In genomic region chr1:95021085-95021484, GRCh38 we compare ENCODE assay signal across 15 cellular contexts. TPM values are rescaled to one million over a fixed set of nuclear protein-coding genes. Genes with fewer than 3 reads are reported as not detected.
A peak's percentile ranks its signal among the peaks of the same experiment; 100 is the strongest.
DNase-seq lines count a peak whose midpoint lies in the region; ATAC-seq, FAIRE-seq and TF ChIP-seq lines count a peak whose summit lies in the region.
"Had no signal": no experiment of that assay in that cellular context is flagged by ENCODE, and none has a peak within 500 bp of the region (broad histone marks: within the 10 kb centered on the region; RNA-seq: fewer than 3 reads in every experiment).

No MANE protein-coding gene starts in this region.

- H3K27ac ChIP-seq in A549: 0 out of 6 replicates have a peak overlapping the region, but pooled peaks of 1 of the 2 experiments have one; percentile 43
- peak overlapping the region; percentile 78 to 85 for H3K27ac ChIP-seq in ascending aorta
- H3K27ac ChIP-seq in kidney (ENCODE audit: low read depth in 2 of 2, low read length in 2 of 2): peak overlapping the region; percentile 68 to 84
- H3K27ac ChIP-seq in sigmoid colon: peak overlapping the region; percentile 68 to 75 (median 70)
- H3K27ac ChIP-seq: RWPE1 had no signal

- no peak for TF ChIP-seq POLR2A in A549 (IDR thresholded peaks at IDR 0.05; ENCODE audit: low read length)
- TF ChIP-seq POLR2A in sigmoid colon (IDR thresholded peaks at IDR 0.05): no peak

- FAIRE-seq in A549 (lab: Jason Lieb, UNC) (no peak), kidney (lab: Jason Lieb, UNC) (no peak)

- H3K4me1 ChIP-seq in A549 (peaks cover 38% of the 10 kb centered on the region), ascending aorta (peaks cover 3 to 31% of the 10 kb centered on the region in 2 donors), kidney (ENCODE audit: control insufficient read depth in 1 of 2, insufficient read depth in 1 of 2, low read depth in 1 of 2, low read length in 2 of 2) (peaks cover 17 to 23% of the 10 kb centered on the region in 2 donors), sigmoid colon (peaks cover 0 to 33% (median 18%) of the 10 kb centered on the region in 4 donors), HAP-1 (peaks cover 21% of the 10 kb centered on the region)
- H3K4me1 ChIP-seq: right lobe of liver had no signal

- TF ChIP-seq RAD21 in A549 (conservative IDR thresholded peaks at IDR 0.05 in 1 of 2, IDR thresholded peaks at IDR 0.05 in 1 of 2): no peak

- H3K4me3 ChIP-seq in A549 (no peak overlapping the region), ascending aorta (peak overlapping the region in 1 of 2 donors; percentile 41), kidney (ENCODE audit: low read length in 2 of 2) (peak overlapping the region in 1 of 2 donors; percentile 22), sigmoid colon (no peak overlapping the region), HAP-1 (no peak overlapping the region)
- H3K4me3 ChIP-seq: right lobe of liver had no signal

- 69% methylated on average over 3 of the region's 3 CpGs for WGBS in A549 (ENCODE audit: missing lambda C conversion rate)
- 68 to 79% methylated on average over 3 of the region's 3 CpGs for WGBS in sigmoid colon, 2 donors

- no peak for DNase-seq in A549 (ENCODE audit: low read depth in 1 of 2, low spot score in 1 of 2)
- no peak for DNase-seq in ascending aorta (ENCODE audit: low spot score in 2 of 2)
- DNase-seq in kidney: no peak
- no peak for DNase-seq in sigmoid colon
- DNase-seq in GM20000 (ENCODE audit: low spot score): no peak
- DNase-seq in HAP-1 (ENCODE audit: low spot score in 2 of 2): no peak
- DNase-seq in NCI-H748 treated with DMSO at 0.1 percent for 48 hours (lab: John Stamatoyannopoulos, UW): no peak
- DNase-seq: activated CD8-positive, alpha-beta T cell treated with anti-CD3 and anti-CD28 coated beads for 36 hours; activated gamma-delta T cell; central memory CD4-positive, alpha-beta T cell; NCI-H526; right lobe of liver; T1000 had no signal

- peak overlapping the region in 1 of 2 donors; percentile 24 for H3K9ac ChIP-seq in kidney (ENCODE audit: low read length in 2 of 2)

- H3K27me3 ChIP-seq in ascending aorta: no peaks in the 10 kb centered on the region
- H3K27me3 ChIP-seq in sigmoid colon: no peaks in the 10 kb centered on the region
- H3K27me3 ChIP-seq in HAP-1 (ENCODE audit: low read depth): no peaks in the 10 kb centered on the region
- H3K27me3 ChIP-seq: right lobe of liver had no signal

- H3K9me3 ChIP-seq in A549: no peaks in the 10 kb centered on the region; the same call in 2 of the 3 replicates
- peaks cover 3 to 6% of the 10 kb centered on the region in 2 donors for H3K9me3 ChIP-seq in ascending aorta
- peaks cover 0 to 6% of the 10 kb centered on the region in 2 donors for H3K9me3 ChIP-seq in kidney (ENCODE audit: control insufficient read depth in 1 of 2, low read length in 2 of 2)
- H3K9me3 ChIP-seq in sigmoid colon: no peaks in the 10 kb centered on the region
- H3K9me3 ChIP-seq in HAP-1: peaks cover under 1% of the 10 kb centered on the region; the same call in 1 of the 2 replicates
- H3K9me3 ChIP-seq: right lobe of liver had no signal

- CTCF ChIA-PET in A549 (lab: Yijun Ruan, JAX): interaction anchor here (1.3 kb wide), 1 partner anchor 21 kb away, joined by 5 read pairs; no protein-coding TSS in a partner anchor

- no peak for TF ChIP-seq CTCF in A549 (IDR thresholded peaks at IDR 0.05)
- no peak for TF ChIP-seq CTCF in ascending aorta (IDR thresholded peaks at IDR 0.05)
- no peak for TF ChIP-seq CTCF in kidney (IDR thresholded peaks at IDR 0.05; ENCODE audit: borderline replicate concordance, extremely low read depth, insufficient read depth)
- TF ChIP-seq CTCF in sigmoid colon (IDR thresholded peaks at IDR 0.05): no peak
- TF ChIP-seq CTCF in GM20000 (IDR thresholded peaks at IDR 0.05; ENCODE audit: extremely low read depth, missing control alignments): no peak

- H3K36me3 ChIP-seq in ascending aorta (no peaks in the 10 kb centered on the region), kidney (ENCODE audit: control insufficient read depth in 1 of 2, insufficient read depth in 2 of 2, low read length in 2 of 2) (peaks cover 0 to 3% of the 10 kb centered on the region in 2 donors), sigmoid colon (peaks cover 0 to 6% (median 0%) of the 10 kb centered on the region in 4 donors), HAP-1 (replicated peaks) (peaks cover 5% of the 10 kb centered on the region)

- TF ChIP-seq EP300 in A549 (IDR thresholded peaks at IDR 0.05) (no peak), sigmoid colon (IDR thresholded peaks at IDR 0.05) (no peak)

- POLR2A ChIA-PET in A549 (lab: Yijun Ruan, JAX): no interaction called here

- ATAC-seq in A549 (no peak), HG03280 (IDR thresholded peaks at IDR 0.05; ENCODE audit: unreplicated experiment) (no peak)
- ATAC-seq: activated CD8-positive, alpha-beta T cell treated with anti-CD3 and anti-CD28 coated beads for 36 hours; right lobe of liver had no signal

- in situ Hi-C loops in HAP-1 (cut with MboI; ENCODE audit: low sequenced_read_pairs): no loop called here

- intact Hi-C loops in ascending aorta (cut with DNase I) (loop anchor here (1.0 to 5.0 kb wide), 3 partner anchors 49 to 159 kb away; partner anchors contain the start of gene CNN3), kidney (cut with DNase I) (no loop called here), sigmoid colon (cut with DNase I) (loop anchor here (5.0 kb wide), 1 partner anchor 39 kb away; no protein-coding TSS in a partner anchor)

- 0 out of 3 replicates have a peak overlapping the region, but pooled peaks have one; percentile 3 for H3K4me2 ChIP-seq in A549

TF ChIP-seq in A549, 52 proteins besides CTCF, POLR2A, EP300 and RAD21:
- TF ChIP-seq CHD2 (IDR thresholded peaks at IDR 0.05; ENCODE audit: low read length, partially characterized antibody): no peak
- no peak for TF ChIP-seq KDM5A (IDR thresholded peaks at IDR 0.05)
- TF ChIP-seq CBX2 (IDR thresholded peaks at IDR 0.05; ENCODE audit: borderline replicate concordance, low read depth): no peak
- TF ChIP-seq ZC3H11A (IDR thresholded peaks at IDR 0.05): no peak
- TF ChIP-seq NPAS2 (CRISPR knock-in tag; IDR thresholded peaks at IDR 0.05; ENCODE audit: borderline replicate concordance): no peak
- no peak for TF ChIP-seq MAX (IDR thresholded peaks at IDR 0.05)
- TF ChIP-seq FOSB (CRISPR knock-in tag; IDR thresholded peaks at IDR 0.05): no peak
- no peak for TF ChIP-seq JUN (IDR thresholded peaks at IDR 0.05)
- TF ChIP-seq JUNB (IDR thresholded peaks at IDR 0.05): no peak
- TF ChIP-seq ESRRA (IDR thresholded peaks at IDR 0.05; ENCODE audit: borderline replicate concordance, low read length): no peak

RNA-seq across cellular contexts. Expression of gene ALG14, which starts 51.7 kb away (rescaled TPM):
- 5.0 and 5.3 TPM in 2 replicates for polyA plus RNA-seq in A549 (2011; rRNA removed)
- polyA plus RNA-seq in A549 (2012; cell fraction: cytosol; rRNA removed): 4.5 and 5.1 TPM in 2 replicates
- polyA plus RNA-seq in A549 (2012; cell fraction: nucleus; rRNA removed): 0.78 and 1.2 TPM in 2 replicates
- 5.4 to 7.1 TPM (median 5.7 TPM) in 3 replicates for polyA plus RNA-seq in A549 (2017; fragmentation: RNase III; extraction: RNeasy Plus Mini Kit Qiagen cat#74134 plus additional on column Dnase treatment)
- polyA minus RNA-seq in A549 (2011; rRNA and poly(A)+ RNA removed): 7.3 and 12.6 TPM in 2 replicates
- not detected for total RNA-seq in ascending aorta
- total RNA-seq in kidney: 8.6 TPM
- polyA plus RNA-seq in kidney (ENCODE audit: insufficient read depth, low read depth, low replicate concordance): 11.3 TPM
- 1 to 10 TPM in 2 of 4 donors, under 1 TPM in 2; 0.55 to 1.8 (median 1.1) TPM for total RNA-seq in sigmoid colon
- 1 to 10 TPM; 1.8 to 2.7 (median 1.8) TPM for polyA plus RNA-seq in sigmoid colon
